19 cellular contexts compared by ENCODE assay signal in the genomic region with DNA sequence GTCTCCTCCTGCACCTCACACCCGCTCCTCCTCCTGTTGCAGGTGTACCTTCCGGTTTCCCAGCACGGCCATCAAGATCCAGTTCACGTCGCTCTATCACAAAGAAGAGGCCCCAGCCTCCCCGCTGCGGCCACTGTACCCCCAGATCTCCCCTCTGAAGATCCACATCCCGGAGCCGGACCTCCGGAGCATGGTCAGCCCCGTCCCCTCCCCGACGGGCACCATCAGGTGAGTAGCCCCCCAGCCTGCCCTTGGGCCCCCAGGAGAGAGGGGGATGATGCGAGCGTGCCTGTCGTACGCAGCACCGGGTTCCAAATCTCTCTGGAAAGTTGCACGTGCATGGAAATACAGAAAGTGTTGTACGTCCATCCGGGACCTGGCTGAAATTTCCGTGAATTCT. TPM values are rescaled to one million over a fixed set of nuclear protein-coding genes. Genes with fewer than 3 reads are reported as not detected.
DNase-seq lines count a peak whose midpoint lies in the region; ATAC-seq and TF ChIP-seq lines count a peak whose summit lies in the region.
"Had no signal": no experiment of that assay in that cellular context is flagged by ENCODE, and none has a peak within 500 bp of the region (broad histone marks: within the 10 kb centered on the region; RNA-seq: fewer than 3 reads in every experiment).

No MANE protein-coding gene starts in this region.

- ATAC-seq in activated CD4-positive, alpha-beta T cell treated with anti-CD3 and anti-CD28 coated beads for 36 hours, result no peak
- ATAC-seq in HG03520 (IDR thresholded peaks at IDR 0.05; ENCODE audit: unreplicated experiment), result no peak
- no peak for ATAC-seq in HG02571 (IDR thresholded peaks at IDR 0.05; ENCODE audit: unreplicated experiment)
- ATAC-seq: PC-3 had no signal

- WGBS in neuronal stem cell (ENCODE audit: extremely low coverage in 2 of 2, insufficient read length in 2 of 2, insufficient replicate concordance in 1 of 2), 2 donors, result no CpG with 5 or more reads among the region's 22 CpGs

- H3K36me3 ChIP-seq in neuronal stem cell (replicated peaks in 1 of 2; ENCODE audit: control insufficient read depth in 2 of 2, insufficient read depth in 2 of 2, low read length in 2 of 2), result peaks cover 12 to 36% of the 10 kb centered on the region in 2 donors

- intact Hi-C loops in activated CD4-positive, alpha-beta T cell treated with anti-CD3 and anti-CD28 coated beads for 36 hours (cut with DNase I, micrococcal nuclease), result no loop called here
- intact Hi-C loops in dorsolateral prefrontal cortex (cut with DNase I), result no loop called here

- H3K9me3 Mint-ChIP-seq in activated CD4-positive, alpha-beta T cell treated with anti-CD3 and anti-CD28 coated beads for 36 hours (ENCODE audit: low read depth), result no peaks in the 10 kb centered on the region
- no peaks in the 10 kb centered on the region for H3K9me3 Mint-ChIP-seq in type B pancreatic cell

- H3K4me3 Mint-ChIP-seq in activated CD4-positive, alpha-beta T cell treated with anti-CD3 and anti-CD28 coated beads for 36 hours, result no peak overlapping the region
- H3K4me3 Mint-ChIP-seq in type B pancreatic cell, result no peak overlapping the region

- peak overlapping the region; percentile 13 for H3K27ac Mint-ChIP-seq in activated CD4-positive, alpha-beta T cell treated with anti-CD3 and anti-CD28 coated beads for 36 hours
- peak overlapping the region; percentile 53 for H3K27ac Mint-ChIP-seq in type B pancreatic cell

- H3K27me3 ChIP-seq in dorsolateral prefrontal cortex, result no peaks in the 10 kb centered on the region
- H3K27me3 ChIP-seq in neuronal stem cell (ENCODE audit: control insufficient read depth in 3 of 3, insufficient read depth in 3 of 3, low read depth in 1 of 3, low read length in 3 of 3), result no peaks in the 10 kb centered on the region
- H3K27me3 ChIP-seq: SJSA1 had no signal

- H3K14ac ChIP-seq in neuronal stem cell (ENCODE audit: low read length), result no peak overlapping the region

- H3K4me2 ChIP-seq in neuronal stem cell (ENCODE audit: insufficient read depth, low read length, poor library complexity, severe bottlenecking), result no peak overlapping the region

- DNase-seq in activated CD4-positive, alpha-beta T cell treated with anti-CD3 and anti-CD28 coated beads for 36 hours, result no peak
- DNase-seq in activated CD4-positive, alpha-beta T cell treated with anti-CD3 and anti-CD28 coated beads for 48 hours, result no peak
- no peak for DNase-seq in dorsolateral prefrontal cortex
- DNase-seq in neuronal stem cell (ENCODE audit: low spot score), result no peak
- no peak for DNase-seq in type B pancreatic cell (ENCODE audit: extremely low spot score, unreplicated experiment)
- DNase-seq in SHP77 treated with DMSO at 0.1 percent for 48 hours (lab: John Stamatoyannopoulos, UW), result no peak
- DNase-seq: GF-D8, KBM-7, MV-4-11, NCI-H1417, NCI-H2029, NCI-H2171 treated with DMSO at 0.1 percent for 48 hours, NCI-H446 treated with DMSO at 0.1 percent for 48 hours, NCI-H774, PC-3 had no signal

- H3K4me1 Mint-ChIP-seq in activated CD4-positive, alpha-beta T cell treated with anti-CD3 and anti-CD28 coated beads for 36 hours, result peaks cover 65% of the 10 kb centered on the region
- H3K4me1 Mint-ChIP-seq in type B pancreatic cell (ENCODE audit: unreplicated experiment), result peaks cover 51% of the 10 kb centered on the region

- no peak overlapping the region for H3K9ac ChIP-seq in neuronal stem cell (ENCODE audit: low read depth, low read length, poor library complexity)

- no peak overlapping the region for H3K4ac ChIP-seq in neuronal stem cell (ENCODE audit: low read length)

- peaks cover 6% of the 10 kb centered on the region for H3K79me1 ChIP-seq in neuronal stem cell (ENCODE audit: low read depth, low read length)

- no peak overlapping the region for H2BK5ac ChIP-seq in neuronal stem cell (ENCODE audit: low read length)

- POLR2A ChIA-PET in activated CD4-positive, alpha-beta T cell treated with anti-CD3 and anti-CD28 coated beads for 36 hours (lab: Charles Lee), result no interaction called here

- no peak overlapping the region for H2BK120ac ChIP-seq in neuronal stem cell (ENCODE audit: low read depth, low read length)

- H2AK5ac ChIP-seq in neuronal stem cell (ENCODE audit: low read depth, low read length), result peak overlapping the region; percentile 53

- TF ChIP-seq CTCF in dorsolateral prefrontal cortex (IDR thresholded peaks at IDR 0.05 in 54 of 56, conservative IDR thresholded peaks at IDR 0.05 in 2 of 56; ENCODE audit: low read depth in 1 of 56, partially characterized antibody in 56 of 56), result no peak
- TF ChIP-seq CTCF in type B pancreatic cell (conservative IDR thresholded peaks at IDR 0.05), result no peak

- no peak overlapping the region for H3K23ac ChIP-seq in neuronal stem cell (ENCODE audit: low read depth, low read length, poor library complexity)

- no peak overlapping the region for H2BK15ac ChIP-seq in neuronal stem cell (ENCODE audit: low read length)

- no peak overlapping the region for H3K18ac ChIP-seq in neuronal stem cell (ENCODE audit: low read length)

- no peak overlapping the region for H2BK12ac ChIP-seq in neuronal stem cell (ENCODE audit: low read length)

- CTCF ChIA-PET in activated CD4-positive, alpha-beta T cell treated with anti-CD3 and anti-CD28 coated beads for 36 hours (lab: Charles Lee), result no interaction called here

- peaks cover 34% of the 10 kb centered on the region for H3K36me3 Mint-ChIP-seq in activated CD4-positive, alpha-beta T cell treated with anti-CD3 and anti-CD28 coated beads for 36 hours (ENCODE audit: low read depth)
- peaks cover 12% of the 10 kb centered on the region for H3K36me3 Mint-ChIP-seq in type B pancreatic cell

- H3K27me3 Mint-ChIP-seq in activated CD4-positive, alpha-beta T cell treated with anti-CD3 and anti-CD28 coated beads for 36 hours, result no peaks in the 10 kb centered on the region
- H3K27me3 Mint-ChIP-seq in type B pancreatic cell, result no peaks in the 10 kb centered on the region

- H3K4me3 ChIP-seq in dorsolateral prefrontal cortex (no peak overlapping the region), neuronal stem cell (ENCODE audit: low read length in 2 of 2) (no peak overlapping the region)
- H3K4me3 ChIP-seq: SJSA1 had no signal

- H3K9me3 ChIP-seq in neuronal stem cell (replicated peaks in 1 of 2; ENCODE audit: control insufficient read depth in 2 of 2, insufficient read depth in 1 of 2, low read depth in 1 of 2, low read length in 2 of 2), result peaks cover 0 to 6% of the 10 kb centered on the region in 2 donors
- H3K9me3 ChIP-seq: SJSA1 had no signal

- H2AFZ ChIP-seq in neuronal stem cell (ENCODE audit: low read length), result no peak overlapping the region

- peaks cover 19 to 24% of the 10 kb centered on the region in 2 donors for H3K4me1 ChIP-seq in neuronal stem cell (ENCODE audit: control insufficient read depth in 2 of 2, insufficient read depth in 1 of 2, low read depth in 1 of 2, low read length in 2 of 2)

- H3K27ac ChIP-seq in dorsolateral prefrontal cortex (peak overlapping the region in 49 of 59 donors; percentile 9 to 99 (median 97)), neuronal stem cell (replicated peaks; ENCODE audit: low read length) (no peak overlapping the region)
- H3K27ac ChIP-seq: 22Rv1, SJSA1 had no signal

- H4K8ac ChIP-seq in neuronal stem cell (ENCODE audit: low read depth, low read length), result no peak overlapping the region

- no peak overlapping the region for H4K91ac ChIP-seq in neuronal stem cell (ENCODE audit: low read depth, low read length, poor library complexity)

RNA-seq across cellular contexts. Expression of a gene that starts 34.6 kb away (rescaled TPM):
- 10 to 100 TPM; 21.0 to 26.4 TPM for total RNA-seq in activated CD4-positive, alpha-beta T cell treated with anti-CD3 and anti-CD28 coated beads for 36 hours
- total RNA-seq in dorsolateral prefrontal cortex, result 10 to 100 TPM; 24.1 to 55.6 (median 34.6) TPM
- 6.0 TPM for polyA plus RNA-seq in neuronal stem cell (2013, experiment 1 of 2)
- polyA plus RNA-seq in neuronal stem cell (2013, experiment 2 of 2), result 6.1 TPM
- total RNA-seq in type B pancreatic cell (ENCODE audit: low replicate concordance), result 36.9 and 53.2 TPM in 2 replicates

RNA-seq across cellular contexts. Expression of a gene that starts 58.7 kb away (rescaled TPM):
- 10 to 100 TPM; 30.0 to 33.9 TPM for total RNA-seq in activated CD4-positive, alpha-beta T cell treated with anti-CD3 and anti-CD28 coated beads for 36 hours
- 10 to 100 TPM; 45.2 to 88.6 (median 58.7) TPM for total RNA-seq in dorsolateral prefrontal cortex
- polyA plus RNA-seq in neuronal stem cell (2013, experiment 1 of 2), result 7.6 TPM
- 8.2 TPM for polyA plus RNA-seq in neuronal stem cell (2013, experiment 2 of 2)
- total RNA-seq in type B pancreatic cell (ENCODE audit: low replicate concordance), result 55.1 and 55.2 TPM in 2 replicates
